9 cellular contexts compared by ENCODE assay signal in the genomic region with DNA sequence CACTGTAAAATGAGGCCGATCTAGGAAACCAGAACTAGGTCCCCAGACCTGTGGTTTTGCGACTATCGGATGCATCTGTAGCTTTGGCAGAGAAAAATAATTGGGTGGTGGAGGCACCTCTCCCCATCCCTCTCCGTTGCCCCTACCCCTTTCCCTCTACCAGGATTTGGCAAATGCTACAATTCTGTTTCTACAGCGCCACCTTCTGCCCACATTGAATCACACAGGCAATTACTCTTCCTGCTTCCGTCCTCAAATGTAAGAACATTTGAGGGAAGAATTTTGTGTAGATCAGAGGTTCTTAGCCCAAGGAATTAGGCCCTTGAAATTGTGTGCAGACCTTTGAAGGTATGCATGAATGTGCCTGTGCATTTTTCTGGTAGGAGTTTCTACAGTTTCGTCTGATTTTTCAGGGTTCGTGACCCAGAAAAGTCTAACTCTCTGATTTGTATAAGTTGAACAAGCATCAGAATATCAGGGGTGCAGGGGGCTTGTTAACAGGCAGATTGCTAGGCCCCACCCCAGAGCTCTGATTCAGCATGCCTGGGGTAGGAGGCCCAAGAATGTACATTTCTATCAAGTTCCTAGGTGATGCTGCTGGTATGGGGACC. TPM values are rescaled to one million over a fixed set of nuclear protein-coding genes. Genes with fewer than 3 reads are reported as not detected.
DNase-seq lines count a peak whose midpoint lies in the region; ATAC-seq and TF ChIP-seq lines count a peak whose summit lies in the region.
"Had no signal": no experiment of that assay in that cellular context is flagged by ENCODE, and none has a peak within 500 bp of the region (broad histone marks: within the 10 kb centered on the region; RNA-seq: fewer than 3 reads in every experiment).

No MANE protein-coding gene starts in this region.

- H3K9me3 ChIP-seq in CD8-positive, alpha-beta memory T cell (ENCODE audit: low read length): no peaks in the 10 kb centered on the region
- no peaks in the 10 kb centered on the region for H3K9me3 ChIP-seq in NT2/D1 (ENCODE audit: insufficient read depth, low read length)

- CTCF ChIA-PET in CD8-positive, alpha-beta memory T cell (lab: Charles Lee): interaction anchor here (0.6 to 3.9 kb wide), 13 partner anchors 8 to 158 kb away, joined by 3 to 21 read pairs (median 4); partner anchors contain the start of gene ANKRD53

- no peaks in the 10 kb centered on the region for H3K27me3 ChIP-seq in CD8-positive, alpha-beta memory T cell (ENCODE audit: insufficient read depth, low read length, poor library complexity, severe bottlenecking)
- H3K27me3 ChIP-seq in HL-60 (ENCODE audit: insufficient read depth, poor library complexity, severe bottlenecking) (peaks cover 18% of the 10 kb centered on the region), NT2/D1 (ENCODE audit: insufficient read depth, insufficient read length) (peaks cover 35% of the 10 kb centered on the region)

- POLR2A ChIA-PET in CD8-positive, alpha-beta memory T cell (lab: Charles Lee): no interaction called here

- TF ChIP-seq CTCF in HL-60 (IDR thresholded peaks at IDR 0.05; ENCODE audit: insufficient read depth, low read length): peak; percentile 75
- peak; percentile 85 for TF ChIP-seq CTCF in osteocyte (IDR thresholded peaks at IDR 0.05)

- DNase-seq in CD8-positive, alpha-beta memory T cell: peak; percentile 27 to 51 (median 29)
- peak in 1 of 2 experiments; percentile 42 for DNase-seq in HL-60 (ENCODE audit: low read depth in 1 of 2, low spot score in 1 of 2)
- DNase-seq in NT2/D1 (ENCODE audit: low read depth, low spot score): peak; percentile 65
- peak; percentile 57 for DNase-seq in activated T-cell treated with anti-CD3 and anti-CD28 coated beads, Interleukin-2, amount 50 U/mL, for 24 hours
- DNase-seq in fibroblast of the conjunctiva (ENCODE audit: low read depth): peak; percentile 52
- DNase-seq in osteocyte (ENCODE audit: extremely low spot score, unreplicated experiment): peak; percentile 78

- H3K4me3 ChIP-seq in CD8-positive, alpha-beta memory T cell (ENCODE audit: low read length): no peak overlapping the region
- H3K4me3 ChIP-seq in HL-60 (replicated peaks; ENCODE audit: insufficient read depth, low read length) (no peak overlapping the region), NT2/D1 (ENCODE audit: insufficient read length, low read depth) (no peak overlapping the region)

- H3K9ac ChIP-seq in NT2/D1 (ENCODE audit: insufficient read length, low read depth): no peak overlapping the region

- H3K27me3 Mint-ChIP-seq in CD8-positive, alpha-beta memory T cell: peaks cover 16 to 28% of the 10 kb centered on the region in 2 donors
- H3K27me3 Mint-ChIP-seq in activated T-cell treated with anti-CD3 and anti-CD28 coated beads, Interleukin-2, amount 50 U/mL, for 24 hours: peaks cover 18% of the 10 kb centered on the region
- no peaks in the 10 kb centered on the region for H3K27me3 Mint-ChIP-seq in osteocyte (ENCODE audit: unreplicated experiment)

- H3K27ac ChIP-seq in CD8-positive, alpha-beta memory T cell (ENCODE audit: low read depth, low read length): no peak overlapping the region
- H3K27ac ChIP-seq in HL-60 (replicated peaks): no peak overlapping the region

- peaks cover 14 to 17% (median 17%) of the 10 kb centered on the region in 3 donors for H3K4me1 Mint-ChIP-seq in CD8-positive, alpha-beta memory T cell
- H3K4me1 Mint-ChIP-seq in activated T-cell treated with anti-CD3 and anti-CD28 coated beads, Interleukin-2, amount 50 U/mL, for 24 hours (ENCODE audit: low read depth): peaks cover 16% of the 10 kb centered on the region
- peaks cover 26% of the 10 kb centered on the region for H3K4me1 Mint-ChIP-seq in osteocyte (ENCODE audit: unreplicated experiment)

- no peak overlapping the region for H3K27ac Mint-ChIP-seq in CD8-positive, alpha-beta memory T cell
- no peak overlapping the region for H3K27ac Mint-ChIP-seq in activated T-cell treated with anti-CD3 and anti-CD28 coated beads, Interleukin-2, amount 50 U/mL, for 24 hours
- H3K27ac Mint-ChIP-seq in osteocyte (ENCODE audit: unreplicated experiment): no peak overlapping the region
- H3K27ac Mint-ChIP-seq: IgD-negative memory B cell had no signal

- peak overlapping the region in 2 of 7 donors; percentile 13 to 32 for H3K4me3 Mint-ChIP-seq in CD8-positive, alpha-beta memory T cell
- H3K4me3 Mint-ChIP-seq in activated T-cell treated with anti-CD3 and anti-CD28 coated beads, Interleukin-2, amount 50 U/mL, for 24 hours: no peak overlapping the region
- H3K4me3 Mint-ChIP-seq in osteocyte (ENCODE audit: unreplicated experiment): no peak overlapping the region
- H3K4me3 Mint-ChIP-seq: IgD-negative memory B cell had no signal

- ATAC-seq in GM19397 (IDR thresholded peaks at IDR 0.05; ENCODE audit: unreplicated experiment) (no peak), GM18868 (IDR thresholded peaks at IDR 0.05; ENCODE audit: unreplicated experiment) (no peak)

- H3K9me3 Mint-ChIP-seq in CD8-positive, alpha-beta memory T cell: no peaks in the 10 kb centered on the region
- no peaks in the 10 kb centered on the region for H3K9me3 Mint-ChIP-seq in activated T-cell treated with anti-CD3 and anti-CD28 coated beads, Interleukin-2, amount 50 U/mL, for 24 hours
- no peaks in the 10 kb centered on the region for H3K9me3 Mint-ChIP-seq in osteocyte (ENCODE audit: unreplicated experiment)
- H3K9me3 Mint-ChIP-seq: IgD-negative memory B cell had no signal

- no peaks in the 10 kb centered on the region for H3K36me3 ChIP-seq in CD8-positive, alpha-beta memory T cell (ENCODE audit: insufficient read depth, low read length)
- H3K36me3 ChIP-seq in NT2/D1 (ENCODE audit: insufficient read depth, insufficient read length, low read length): no peaks in the 10 kb centered on the region

- H3K36me3 Mint-ChIP-seq in CD8-positive, alpha-beta memory T cell: no peaks in the 10 kb centered on the region
- H3K36me3 Mint-ChIP-seq in activated T-cell treated with anti-CD3 and anti-CD28 coated beads, Interleukin-2, amount 50 U/mL, for 24 hours (ENCODE audit: low read depth): no peaks in the 10 kb centered on the region
- H3K36me3 Mint-ChIP-seq in osteocyte (ENCODE audit: unreplicated experiment): no peaks in the 10 kb centered on the region
- H3K36me3 Mint-ChIP-seq: IgD-negative memory B cell had no signal

- H3K4me1 ChIP-seq in CD8-positive, alpha-beta memory T cell (ENCODE audit: insufficient read depth, low read length): peaks cover 13% of the 10 kb centered on the region
- peaks cover 20% of the 10 kb centered on the region for H3K4me1 ChIP-seq in NT2/D1 (ENCODE audit: insufficient read depth, insufficient read length)

RNA-seq across cellular contexts. Expression of gene ATP6V1B1, which starts 11.2 kb away (rescaled TPM):
- not detected for total RNA-seq in CD8-positive, alpha-beta memory T cell
- not detected for polyA plus RNA-seq in CD8-positive, alpha-beta memory T cell
- 6.3 and 6.5 TPM in 2 replicates for total RNA-seq in osteocyte
- polyA plus RNA-seq: IgD-negative memory B cell had no signal

RNA-seq across cellular contexts. Expression of gene ANKRD53, which starts 31.5 kb away (rescaled TPM):
- under 1 TPM in 1 of 2 experiments, not detected in 1; 0.35 TPM for total RNA-seq in CD8-positive, alpha-beta memory T cell
- polyA plus RNA-seq in CD8-positive, alpha-beta memory T cell: 0.16 TPM
- total RNA-seq in osteocyte: 1.9 and 2.7 TPM in 2 replicates
- polyA plus RNA-seq: IgD-negative memory B cell had no signal

RNA-seq across cellular contexts. Expression of gene VAX2, which starts 46.6 kb away (rescaled TPM):
- total RNA-seq in CD8-positive, alpha-beta memory T cell: not detected
- polyA plus RNA-seq in CD8-positive, alpha-beta memory T cell: not detected
- total RNA-seq in osteocyte: 5.9 and 8.3 TPM in 2 replicates
- polyA plus RNA-seq: IgD-negative memory B cell had no signal

RNA-seq across cellular contexts. Expression of gene TEX261, which starts 47.7 kb away (rescaled TPM):
- 10 to 100 TPM; 95.4 to 96.1 TPM for total RNA-seq in CD8-positive, alpha-beta memory T cell
- 35.7 TPM for polyA plus RNA-seq in CD8-positive, alpha-beta memory T cell
- 64.7 and 71.2 TPM in 2 replicates for total RNA-seq in osteocyte
